ENCODE assay signal across 11 cellular contexts in the genomic region with DNA sequence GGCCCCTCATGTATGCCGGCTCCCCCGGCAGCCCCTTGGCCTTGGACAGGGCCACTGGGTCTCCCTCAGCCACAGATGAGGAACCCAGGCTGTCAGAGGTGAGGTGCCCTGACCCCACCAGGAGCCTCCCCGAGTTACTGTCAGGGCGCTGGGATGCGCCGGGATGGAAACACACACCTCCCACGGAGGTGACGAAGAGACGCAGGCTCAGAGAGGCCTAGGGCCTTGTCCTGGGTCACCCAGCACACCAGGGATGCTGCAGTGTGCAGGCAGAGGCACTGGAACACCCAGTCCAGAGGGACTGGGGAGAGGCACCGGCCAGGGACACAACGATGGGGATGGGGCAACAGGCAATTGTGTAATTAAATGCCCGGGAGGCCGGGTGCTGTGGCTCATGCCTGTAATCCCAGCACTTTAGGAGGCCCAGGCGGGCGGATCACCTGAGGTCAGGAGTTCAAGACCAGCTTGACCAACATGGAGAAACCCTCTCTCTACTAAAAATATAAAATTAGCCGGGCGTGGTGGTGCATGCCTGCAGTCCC.
"Had no signal": no experiment of that assay in that cellular context is flagged by ENCODE, and none has a peak within 500 bp of the region (broad histone marks: within the 10 kb centered on the region; RNA-seq: fewer than 3 reads in every experiment).

No MANE protein-coding gene starts in this region.

- H3K36me3 ChIP-seq: adrenal gland, ovary, thyroid gland, vagina had no signal

- H3K4me3 ChIP-seq: adrenal gland, lung, ovary, thyroid gland, vagina had no signal

- H3K4me3 Mint-ChIP-seq: activated T-helper 17 cell treated with anti-CD3 and anti-CD28 coated beads, Interleukin-2, amount 50 U/mL, for 72 hours; nephron; stimulated activated effector memory CD8-positive, alpha-beta T cell treated with anti-CD3 and anti-CD28 coated beads, Interleukin-12 subunit alpha, Interleukin-12 subunit beta, amount 100 ng/mL, for 72 hours; T-helper 2 cell treated with Interferon-gamma antibody and Interleukin-4, amounts not matched to agents 5 μg/mL and 100 μg/mL, for 36 hours had no signal

- H3K27me3 ChIP-seq: ovary, thyroid gland, vagina had no signal

- H3K4me1 Mint-ChIP-seq: activated T-helper 17 cell treated with anti-CD3 and anti-CD28 coated beads, Interleukin-2, amount 50 U/mL, for 72 hours; nephron; stimulated activated effector memory CD8-positive, alpha-beta T cell treated with anti-CD3 and anti-CD28 coated beads, Interleukin-12 subunit alpha, Interleukin-12 subunit beta, amount 100 ng/mL, for 72 hours had no signal

- H3K9me3 ChIP-seq: adrenal gland, ovary, thyroid gland, vagina had no signal

- H3K27ac Mint-ChIP-seq: activated naive CD4-positive, alpha-beta T cell treated with anti-CD3 and anti-CD28 coated beads for 36 hours; activated T-helper 17 cell treated with anti-CD3 and anti-CD28 coated beads, Interleukin-2, amount 50 U/mL, for 72 hours; nephron; stimulated activated effector memory CD8-positive, alpha-beta T cell treated with anti-CD3 and anti-CD28 coated beads, Interleukin-12 subunit alpha, Interleukin-12 subunit beta, amount 100 ng/mL, for 72 hours; T-helper 2 cell treated with Interferon-gamma antibody and Interleukin-4, amounts not matched to agents 5 μg/mL and 100 μg/mL, for 36 hours had no signal

- H3K4me1 ChIP-seq: adrenal gland, thyroid gland, vagina had no signal

- H3K9me3 Mint-ChIP-seq: activated naive CD4-positive, alpha-beta T cell treated with anti-CD3 and anti-CD28 coated beads for 36 hours; activated T-helper 17 cell treated with anti-CD3 and anti-CD28 coated beads, Interleukin-2, amount 50 U/mL, for 72 hours; central memory CD8-positive, alpha-beta T cell; nephron; stimulated activated effector memory CD8-positive, alpha-beta T cell treated with anti-CD3 and anti-CD28 coated beads, Interleukin-12 subunit alpha, Interleukin-12 subunit beta, amount 100 ng/mL, for 72 hours; T-helper 2 cell treated with Interferon-gamma antibody and Interleukin-4, amounts not matched to agents 5 μg/mL and 100 μg/mL, for 36 hours had no signal

- H3K27ac ChIP-seq: ovary, thyroid gland, vagina had no signal

- H3K36me3 Mint-ChIP-seq: stimulated activated effector memory CD8-positive, alpha-beta T cell treated with anti-CD3 and anti-CD28 coated beads, Interleukin-12 subunit alpha, Interleukin-12 subunit beta, amount 100 ng/mL, for 72 hours had no signal

- H3K27me3 Mint-ChIP-seq: activated T-helper 17 cell treated with anti-CD3 and anti-CD28 coated beads, Interleukin-2, amount 50 U/mL, for 72 hours; central memory CD8-positive, alpha-beta T cell had no signal
